8 cellular contexts compared by ENCODE assay signal in genomic region chr10:69222157-69223027, GRCh38. TPM values are rescaled to one million over a fixed set of nuclear protein-coding genes. Genes with fewer than 3 reads are reported as not detected.
A peak's percentile ranks its signal among the peaks of the same experiment; 100 is the strongest.
DNase-seq lines count a peak whose midpoint lies in the region; ATAC-seq and TF ChIP-seq lines count a peak whose summit lies in the region.

No MANE protein-coding gene starts in this region.

- H3K4me3 Mint-ChIP-seq in activated naive CD8-positive, alpha-beta T cell treated with anti-CD3 and anti-CD28 coated beads for 36 hours: peak overlapping the region; percentile 62

- peaks cover 29% of the 10 kb centered on the region for H3K4me1 Mint-ChIP-seq in activated naive CD8-positive, alpha-beta T cell treated with anti-CD3 and anti-CD28 coated beads for 36 hours

- peak; percentile 68 for ATAC-seq in HG03575 (IDR thresholded peaks at IDR 0.05; ENCODE audit: extremely low read depth, insufficient number of reproducible peaks, low FRiP score, unreplicated experiment)

- no peaks in the 10 kb centered on the region for H3K36me3 Mint-ChIP-seq in activated naive CD8-positive, alpha-beta T cell treated with anti-CD3 and anti-CD28 coated beads for 36 hours

- peak overlapping the region; percentile 85 for H3K27ac Mint-ChIP-seq in activated naive CD8-positive, alpha-beta T cell treated with anti-CD3 and anti-CD28 coated beads for 36 hours

- H3K27me3 Mint-ChIP-seq in activated naive CD8-positive, alpha-beta T cell treated with anti-CD3 and anti-CD28 coated beads for 36 hours: no peaks in the 10 kb centered on the region

- no peaks in the 10 kb centered on the region for H3K9me3 Mint-ChIP-seq in activated naive CD8-positive, alpha-beta T cell treated with anti-CD3 and anti-CD28 coated beads for 36 hours

- no peak for TF ChIP-seq CTCF in GM20000 (IDR thresholded peaks at IDR 0.05; ENCODE audit: extremely low read depth, missing control alignments)

- DNase-seq in ELR (ENCODE audit: low read depth) (peak; percentile 83), GM20000 (ENCODE audit: low spot score) (peak; percentile 84), SKM-1 (lab: John Stamatoyannopoulos, UW; ENCODE audit: unreplicated experiment) (peak; percentile 48), iPS DF 4.7 (ENCODE audit: extremely low read depth, low spot score) (peak; percentile 56), middle frontal gyrus (ENCODE audit: extremely low spot score, low spot score) (no peak)
- peak; percentile 85 for DNase-seq in activated naive CD8-positive, alpha-beta T cell treated with anti-CD3 and anti-CD28 coated beads for 36 hours
- peak; percentile 74 for DNase-seq in stimulated activated CD4-positive, alpha-beta T cell treated with anti-CD3 and anti-CD28 coated beads, Interleukin-2, amount 100 ng/mL, for 24 hours

RNA-seq across cellular contexts. Expression of gene HKDC1, which starts 2.3 kb away (rescaled TPM):
- under 1 TPM in 1 of 2 experiments, not detected in 1; 0.28 TPM for total RNA-seq in activated naive CD8-positive, alpha-beta T cell treated with anti-CD3 and anti-CD28 coated beads for 36 hours

RNA-seq across cellular contexts. Expression of gene SUPV3L1, which starts 42.4 kb away (rescaled TPM):
- total RNA-seq in activated naive CD8-positive, alpha-beta T cell treated with anti-CD3 and anti-CD28 coated beads for 36 hours: 10 to 100 TPM; 55.6 to 56.6 TPM

RNA-seq across cellular contexts. Expression of gene HK1, which starts 55.9 kb away (rescaled TPM):
- total RNA-seq in activated naive CD8-positive, alpha-beta T cell treated with anti-CD3 and anti-CD28 coated beads for 36 hours: 100 to 1,000 TPM; 236 to 244 TPM
